9 cellular contexts compared by ENCODE assay signal in genomic region chr17:19753661-19754463, GRCh38. TPM values are rescaled to one million over a fixed set of nuclear protein-coding genes. Genes with fewer than 3 reads are reported as not detected.
DNase-seq lines count a peak whose midpoint lies in the region; ATAC-seq and TF ChIP-seq lines count a peak whose summit lies in the region.
"Had no signal": no experiment of that assay in that cellular context is flagged by ENCODE, and none has a peak within 500 bp of the region (broad histone marks: within the 10 kb centered on the region; RNA-seq: fewer than 3 reads in every experiment).

No MANE protein-coding gene starts in this region.

- H3K4me3 ChIP-seq in GM12865 (ENCODE audit: low read depth, low read length): no peak overlapping the region
- H3K4me3 ChIP-seq in OCI-LY1 (ENCODE audit: low read depth, low read length, poor library complexity, severe bottlenecking): no peak overlapping the region
- H3K4me3 ChIP-seq in prostate gland: no peak overlapping the region
- no peak overlapping the region for H3K4me3 ChIP-seq in naive thymus-derived CD4-positive, alpha-beta T cell (ENCODE audit: low read length)

- no peak overlapping the region for H3K4me3 Mint-ChIP-seq in natural killer cell
- no peak overlapping the region for H3K4me3 Mint-ChIP-seq in naive thymus-derived CD4-positive, alpha-beta T cell

- no peak overlapping the region for H2AFZ ChIP-seq in OCI-LY1 (ENCODE audit: low read length)

- H4K20me1 ChIP-seq in OCI-LY1 (ENCODE audit: insufficient read depth, low read length): no peaks in the 10 kb centered on the region

- CTCF ChIA-PET in naive thymus-derived CD4-positive, alpha-beta T cell (lab: Charles Lee): interaction anchor here (0.6 to 1.8 kb wide), 2 partner anchors 10 to 13 kb away, joined by 3 to 8 read pairs; no protein-coding TSS in a partner anchor

- H3K27ac ChIP-seq in OCI-LY1 (ENCODE audit: low read depth, low read length, poor library complexity, severe bottlenecking) (no peak overlapping the region), prostate gland (peak overlapping the region; percentile 3 to 61)
- H3K27ac ChIP-seq in naive thymus-derived CD4-positive, alpha-beta T cell (ENCODE audit: low read depth, low read length): no peak overlapping the region

- no peaks in the 10 kb centered on the region for H3K36me3 ChIP-seq in OCI-LY1 (ENCODE audit: insufficient read depth, low read length)
- H3K36me3 ChIP-seq in prostate gland: no peaks in the 10 kb centered on the region
- H3K36me3 ChIP-seq in naive thymus-derived CD4-positive, alpha-beta T cell (ENCODE audit: control insufficient read depth in 2 of 3, insufficient read depth in 3 of 3, low read length in 3 of 3): no peaks in the 10 kb centered on the region

- DNase-seq in GM12865 (ENCODE audit: low read depth) (no peak), prostate gland (ENCODE audit: low spot score) (peak; percentile 73), natural killer cell (no peak)
- DNase-seq in naive thymus-derived CD4-positive, alpha-beta T cell: no peak

- ATAC-seq in esophagus mucosa: peak; percentile 66
- no peak for ATAC-seq in GM21619 (IDR thresholded peaks at IDR 0.05; ENCODE audit: unreplicated experiment)
- no peak for ATAC-seq in natural killer cell
- no peak for ATAC-seq in HG03354 (IDR thresholded peaks at IDR 0.05; ENCODE audit: poor library complexity, severe bottlenecking, unreplicated experiment)
- no peak for ATAC-seq in naive thymus-derived CD4-positive, alpha-beta T cell

- TF ChIP-seq POLR2A in prostate gland (IDR thresholded peaks at IDR 0.05): no peak

- H3K4me1 Mint-ChIP-seq in natural killer cell: no peaks in the 10 kb centered on the region
- peaks cover 0 to 9% (median 0%) of the 10 kb centered on the region in 7 donors for H3K4me1 Mint-ChIP-seq in naive thymus-derived CD4-positive, alpha-beta T cell

- peaks cover 0 to 19% of the 10 kb centered on the region in 2 donors for H3K27me3 Mint-ChIP-seq in natural killer cell (ENCODE audit: low read depth in 2 of 2)
- peaks cover 0 to 11% (median 5%) of the 10 kb centered on the region in 5 donors for H3K27me3 Mint-ChIP-seq in naive thymus-derived CD4-positive, alpha-beta T cell

- peaks cover 6% of the 10 kb centered on the region for H3K4me1 ChIP-seq in OCI-LY1 (ENCODE audit: insufficient read depth, low read length, severe bottlenecking)
- H3K4me1 ChIP-seq in prostate gland (replicated peaks): no peaks in the 10 kb centered on the region
- no peaks in the 10 kb centered on the region for H3K4me1 ChIP-seq in naive thymus-derived CD4-positive, alpha-beta T cell (ENCODE audit: control insufficient read depth in 2 of 2, insufficient read depth in 2 of 2, low read length in 2 of 2)

- H3K9ac ChIP-seq in OCI-LY1 (ENCODE audit: low read length): no peak overlapping the region

- H3K9me3 Mint-ChIP-seq in natural killer cell: no peaks in the 10 kb centered on the region
- H3K9me3 Mint-ChIP-seq in naive thymus-derived CD4-positive, alpha-beta T cell: no peaks in the 10 kb centered on the region

- H3K9me2 ChIP-seq in OCI-LY1 (ENCODE audit: low read depth, low read length): no peaks in the 10 kb centered on the region

- TF ChIP-seq CTCF in GM12865 (IDR thresholded peaks at IDR 0.05; ENCODE audit: insufficient read depth, low read depth, low read length, missing control alignments): peak; percentile 17
- TF ChIP-seq CTCF in OCI-LY1 (IDR thresholded peaks at IDR 0.05; ENCODE audit: low read length): peak; percentile 34; the same call in 1 of the 2 replicates
- peak; percentile 21 to 78 (median 58) for TF ChIP-seq CTCF in prostate gland (IDR thresholded peaks at IDR 0.05)
- no peak for TF ChIP-seq CTCF in natural killer cell (IDR thresholded peaks at IDR 0.05)

- H3K9me3 ChIP-seq in OCI-LY1 (ENCODE audit: low read length) (no peaks in the 10 kb centered on the region), prostate gland (no peaks in the 10 kb centered on the region)
- H3K9me3 ChIP-seq in naive thymus-derived CD4-positive, alpha-beta T cell (ENCODE audit: control insufficient read depth in 2 of 3, low read length in 3 of 3): no peaks in the 10 kb centered on the region

- H3K4me2 ChIP-seq in OCI-LY1 (ENCODE audit: low read length): no peak overlapping the region

- intact Hi-C loops in prostate gland (cut with DNase I): no loop called here
- intact Hi-C loops in natural killer cell (cut with micrococcal nuclease): no loop called here
- intact Hi-C loops in naive thymus-derived CD4-positive, alpha-beta T cell (cut with micrococcal nuclease): no loop called here

- POLR2A ChIA-PET in naive thymus-derived CD4-positive, alpha-beta T cell (lab: Charles Lee): no interaction called here

- 51% methylated on average over 12 of the region's 12 CpGs for WGBS in prostate gland

- no peaks in the 10 kb centered on the region for H3K79me2 ChIP-seq in OCI-LY1 (ENCODE audit: insufficient read depth, low read length)

- H3F3A ChIP-seq in OCI-LY1 (ENCODE audit: insufficient read depth, low read length): no peaks in the 10 kb centered on the region

- H3K36me3 Mint-ChIP-seq in natural killer cell: no peaks in the 10 kb centered on the region
- H3K36me3 Mint-ChIP-seq in naive thymus-derived CD4-positive, alpha-beta T cell: no peaks in the 10 kb centered on the region

- H3K27me3 ChIP-seq in OCI-LY1 (ENCODE audit: insufficient read depth, low read length) (no peaks in the 10 kb centered on the region), prostate gland (replicated peaks; ENCODE audit: insufficient read depth) (no peaks in the 10 kb centered on the region)
- H3K27me3 ChIP-seq in naive thymus-derived CD4-positive, alpha-beta T cell (ENCODE audit: control insufficient read depth in 2 of 2, insufficient read depth in 2 of 2, low read length in 2 of 2): no peaks in the 10 kb centered on the region

- no peak overlapping the region for H3K27ac Mint-ChIP-seq in natural killer cell
- H3K27ac Mint-ChIP-seq in naive thymus-derived CD4-positive, alpha-beta T cell: no peak overlapping the region

RNA-seq across cellular contexts. Expression of gene ALDH3A1, which starts 5.8 kb away (rescaled TPM):
- total RNA-seq in esophagus mucosa (194 TPM), prostate gland (10 to 100 TPM in 1 of 2 donors, 1 to 10 TPM in 1; 2.1 to 12.8 TPM), natural killer cell (not detected)
- under 1 TPM in 1 of 5 experiments, not detected in 4; 0.61 TPM for total RNA-seq in naive thymus-derived CD4-positive, alpha-beta T cell
- not detected for polyA plus RNA-seq in naive thymus-derived CD4-positive, alpha-beta T cell

RNA-seq across cellular contexts. Expression of gene SLC47A2, which starts 37.5 kb away (rescaled TPM):
- total RNA-seq in esophagus mucosa (0.92 TPM), prostate gland (not detected), natural killer cell (not detected)
- not detected for total RNA-seq in naive thymus-derived CD4-positive, alpha-beta T cell
- polyA plus RNA-seq in naive thymus-derived CD4-positive, alpha-beta T cell: not detected
- polyA plus RNA-seq: urinary bladder had no signal

Comparison
In these comparisons a context has a peak if more than half of its experiments do, and no peak if none do; other contexts are left out.
1. H3K27ac ChIP-seq: peak in prostate gland (2 of 2); none in OCI-LY1 (single experiment) and naive thymus-derived CD4-positive, alpha-beta T cell (single experiment).
2. RNA of gene ALDH3A1, which starts 5.8 kb away (total RNA-seq): 194 TPM in esophagus mucosa (single experiment); 2.1 to 12.8 TPM in prostate gland, not detected in natural killer cell and 0.61 TPM in naive thymus-derived CD4-positive, alpha-beta T cell; every median in the first group is over 10 times any median in the second.